In genomic region chrX:16946971-16947562, GRCh38 we compare ENCODE assay signal across 8 cellular contexts. TPM values are rescaled to one million over a fixed set of nuclear protein-coding genes. Genes with fewer than 3 reads are reported as not detected.
A peak's percentile ranks its signal among the peaks of the same experiment; 100 is the strongest.
DNase-seq lines count a peak whose midpoint lies in the region; ATAC-seq, FAIRE-seq and TF ChIP-seq lines count a peak whose summit lies in the region.

No MANE protein-coding gene starts in this region.

- no peaks in the 10 kb centered on the region for H3F3A ChIP-seq in MM.1S (ENCODE audit: insufficient read depth, low read length)

- POLR2A ChIA-PET in Caco-2 (lab: Charles Lee), result no interaction called here

- no peaks in the 10 kb centered on the region for H3K4me1 ChIP-seq in Caco-2
- peaks cover 4% of the 10 kb centered on the region for H3K4me1 ChIP-seq in MM.1S (ENCODE audit: low read length)
- H3K4me1 ChIP-seq in adrenal gland (replicated peaks in 1 of 2), result no peaks in the 10 kb centered on the region

- H3K4me1 Mint-ChIP-seq in Caco-2 (ENCODE audit: low read depth, unreplicated experiment), result no peaks in the 10 kb centered on the region
- H3K4me1 Mint-ChIP-seq in stimulated activated memory B cell treated with anti-CD40 and anti-IgM and Interleukin-4, amounts not matched to agents 10 μg/mL and 1 μg/mL and 100 μg/mL, for 72 hours, result peaks cover 4% of the 10 kb centered on the region

- no peak overlapping the region for H3K27ac Mint-ChIP-seq in Caco-2 (ENCODE audit: unreplicated experiment)
- no peak overlapping the region for H3K27ac Mint-ChIP-seq in stimulated activated memory B cell treated with anti-CD40 and anti-IgM and Interleukin-4, amounts not matched to agents 10 μg/mL and 1 μg/mL and 100 μg/mL, for 72 hours

- no peak for FAIRE-seq in frontal cortex (lab: Jason Lieb, UNC)

- peak overlapping the region; percentile 74 for H3K4me3 Mint-ChIP-seq in Caco-2 (ENCODE audit: unreplicated experiment)
- H3K4me3 Mint-ChIP-seq in stimulated activated memory B cell treated with anti-CD40 and anti-IgM and Interleukin-4, amounts not matched to agents 10 μg/mL and 1 μg/mL and 100 μg/mL, for 72 hours, result peak overlapping the region; percentile 86

- H3K27me3 ChIP-seq in Caco-2 (replicated peaks; ENCODE audit: control insufficient read depth, insufficient read depth, low read length) (no peaks in the 10 kb centered on the region), MM.1S (replicated peaks; ENCODE audit: insufficient read depth, low read length) (no peaks in the 10 kb centered on the region), adrenal gland (no peaks in the 10 kb centered on the region)

- H2AFZ ChIP-seq in MM.1S (ENCODE audit: low read length), result peak overlapping the region; percentile 56

- peak overlapping the region; percentile 54 for H3K4me3 ChIP-seq in Caco-2 (ENCODE audit: low read depth, low read length)
- H3K4me3 ChIP-seq in MM.1S (ENCODE audit: low read length), result peak overlapping the region; percentile 64
- peak overlapping the region in 3 of 4 donors; percentile 11 to 74 (median 35) for H3K4me3 ChIP-seq in adrenal gland

- CTCF ChIA-PET in Caco-2 (lab: Charles Lee), result interaction anchor here (0.6 kb wide), 1 partner anchor 76 kb away, joined by 5 read pairs; no protein-coding TSS in a partner anchor

- WGBS in adrenal gland, 4 donors, result 1 to 52% (median 28%) methylated on average over 11 to 32 of the region's 43 CpGs; no CpG with 5 or more reads in 1 of the 4 donors

- TF ChIP-seq CTCF in Caco-2 (IDR thresholded peaks at IDR 0.05; ENCODE audit: insufficient read depth in 1 of 2, low read depth in 1 of 2, low read length in 1 of 2, severe bottlenecking in 1 of 2, unreplicated experiment in 1 of 2), result no peak
- TF ChIP-seq CTCF in MM.1S (IDR thresholded peaks at IDR 0.05; ENCODE audit: low read length), result no peak
- no peak for TF ChIP-seq CTCF in adrenal gland (IDR thresholded peaks at IDR 0.05)

- H3K27ac ChIP-seq in MM.1S (ENCODE audit: low read length), result no peak overlapping the region
- peak overlapping the region in 2 of 5 donors; percentile 60 to 77 for H3K27ac ChIP-seq in adrenal gland

- peak in 1 of 2 experiments; percentile 2 for DNase-seq in Caco-2
- DNase-seq in MM.1S, result no peak
- peak; percentile 18 to 53 (median 28) for DNase-seq in adrenal gland
- peak; percentile 31 for DNase-seq in iPS-NIHi7 (ENCODE audit: extremely low spot score)
- DNase-seq in T1000 (lab: John Stamatoyannopoulos, UW), result no peak
- DNase-seq in frontal cortex (ENCODE audit: low spot score in 2 of 2), result no peak

- no peaks in the 10 kb centered on the region for H3K36me3 Mint-ChIP-seq in Caco-2 (ENCODE audit: insufficient read depth, unreplicated experiment)
- H3K36me3 Mint-ChIP-seq in stimulated activated memory B cell treated with anti-CD40 and anti-IgM and Interleukin-4, amounts not matched to agents 10 μg/mL and 1 μg/mL and 100 μg/mL, for 72 hours, result no peaks in the 10 kb centered on the region

- no peaks in the 10 kb centered on the region for H3K9me3 Mint-ChIP-seq in Caco-2 (ENCODE audit: unreplicated experiment)
- no peaks in the 10 kb centered on the region for H3K9me3 Mint-ChIP-seq in stimulated activated memory B cell treated with anti-CD40 and anti-IgM and Interleukin-4, amounts not matched to agents 10 μg/mL and 1 μg/mL and 100 μg/mL, for 72 hours

- H3K9me3 ChIP-seq in Caco-2 (no peaks in the 10 kb centered on the region), MM.1S (replicated peaks; ENCODE audit: insufficient read depth, low read length) (no peaks in the 10 kb centered on the region), adrenal gland (replicated peaks in 1 of 3) (no peaks in the 10 kb centered on the region)

- H3K9ac ChIP-seq in MM.1S (ENCODE audit: low read length), result peak overlapping the region; percentile 31; the same call in 1 of the 2 replicates

- H3K4me2 ChIP-seq in MM.1S (ENCODE audit: low read depth, low read length), result peak overlapping the region; percentile 68

- intact Hi-C loops in Caco-2 (cut with micrococcal nuclease; ENCODE audit: unreplicated experiment) (no loop called here), adrenal gland (cut with DNase I) (no loop called here)

- H3K36me3 ChIP-seq in Caco-2 (ENCODE audit: control insufficient read depth, insufficient read depth, low read length), result no peaks in the 10 kb centered on the region
- no peaks in the 10 kb centered on the region for H3K36me3 ChIP-seq in MM.1S (replicated peaks; ENCODE audit: insufficient read depth, low read length)
- H3K36me3 ChIP-seq in adrenal gland (replicated peaks in 1 of 2), result no peaks in the 10 kb centered on the region

- H3K27me3 Mint-ChIP-seq in Caco-2 (ENCODE audit: insufficient read depth, unreplicated experiment), result peaks cover 8% of the 10 kb centered on the region
- no peaks in the 10 kb centered on the region for H3K27me3 Mint-ChIP-seq in stimulated activated memory B cell treated with anti-CD40 and anti-IgM and Interleukin-4, amounts not matched to agents 10 μg/mL and 1 μg/mL and 100 μg/mL, for 72 hours

- H3K79me2 ChIP-seq in MM.1S (ENCODE audit: low read length), result no peaks in the 10 kb centered on the region

- BruUV-seq in Caco-2 (replicated peaks; lab: Mats Ljungman, UMichigan), result no TSS peak

- no peak for TF ChIP-seq POLR2A in adrenal gland (IDR thresholded peaks at IDR 0.05)

- H3K9me2 ChIP-seq in MM.1S (replicated peaks; ENCODE audit: insufficient read depth, low read length), result no peaks in the 10 kb centered on the region

- peak; percentile 24 for ATAC-seq in GM21576 (IDR thresholded peaks at IDR 0.05; ENCODE audit: unreplicated experiment)
- ATAC-seq in stimulated activated memory B cell treated with anti-CD40 and anti-IgM and Interleukin-4, amounts not matched to agents 10 μg/mL and 1 μg/mL and 100 μg/mL, for 72 hours, result peak; percentile 69

- no peaks in the 10 kb centered on the region for H4K20me1 ChIP-seq in MM.1S (ENCODE audit: insufficient read depth, low read length)

RNA-seq across cellular contexts. Expression of gene REPS2, which starts 0.6 kb away (rescaled TPM):
- total RNA-seq in Caco-2 (2022) (0.30 and 0.86 TPM in 2 replicates), adrenal gland (10 to 100 TPM; 34.4 to 84.8 (median 43.0) TPM), frontal cortex (31.4 TPM)
- polyA plus RNA-seq in adrenal gland, result 10 to 100 TPM; 13.9 to 87.0 (median 15.7) TPM

Comparison
In these comparisons a context has a peak if more than half of its experiments do, and no peak if none do; other contexts are left out.
1. DNase-seq: peak in adrenal gland (7 of 7) and iPS-NIHi7 (single experiment); none in MM.1S (single experiment), T1000 (single experiment) and frontal cortex (0 of 2).
2. RNA of gene REPS2, which starts 0.6 kb away (total RNA-seq): 34.4 to 84.8 TPM in adrenal gland and 31.4 TPM in frontal cortex (single experiment); 0.30 to 0.86 TPM in Caco-2; every median in the first group is over 10 times any median in the second.
3. Peak in every context shown above with its lines, with median percentiles within 50 percentile points of each other: H3K4me3 ChIP-seq.